In the genomic region with DNA sequence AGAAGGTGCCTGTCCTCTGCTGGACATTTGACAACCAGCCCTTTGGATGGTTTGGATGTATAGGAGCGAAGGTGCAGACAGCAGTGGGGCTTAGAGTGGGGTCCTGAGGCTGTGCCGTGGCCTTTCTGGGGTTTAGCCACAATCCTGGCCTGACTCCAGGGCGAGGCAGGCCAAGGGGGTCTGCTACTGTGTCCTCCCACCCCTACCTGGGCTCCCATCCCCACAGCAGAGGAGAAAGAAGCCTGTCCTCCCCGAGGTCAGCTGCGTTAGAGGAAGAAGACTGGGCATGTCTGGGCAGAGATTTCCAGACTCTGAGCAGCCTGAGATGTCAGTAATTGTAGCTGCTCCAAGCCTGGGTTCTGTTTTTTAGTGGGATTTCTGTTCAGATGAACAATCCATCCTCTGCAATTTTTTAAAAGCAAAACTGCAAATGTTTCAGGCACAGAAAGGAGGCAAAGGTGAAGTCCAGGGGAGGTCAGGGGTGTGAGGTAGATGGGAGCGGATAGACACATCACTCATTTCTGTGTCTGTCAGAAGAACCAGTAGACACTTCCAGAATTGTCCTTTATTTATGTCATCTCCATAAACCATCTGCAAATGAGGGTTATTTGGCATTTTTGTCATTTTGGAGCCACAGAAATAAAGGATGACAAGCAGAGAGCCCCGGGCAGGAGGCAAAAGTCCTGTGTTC, we compare ENCODE assay signal across 1 cellular context.
TF ChIP-seq lines count a peak whose summit lies in the region.

No MANE protein-coding gene starts in this region.

TF ChIP-seq in HepG2, 621 proteins besides CTCF, POLR2A, EP300 and RAD21 (continued from another document and continues in another):
- TF ChIP-seq ZNF687 (CRISPR knock-in tag; IDR thresholded peaks at IDR 0.05) (no peak; the same call in 1 of the 2 replicates), ATF3 (CRISPR knock-in tag; IDR thresholded peaks at IDR 0.05) (no peak), POLR2AphosphoS2 (IDR thresholded peaks at IDR 0.05; ENCODE audit: low read depth, low read length) (no peak), HHEX (CRISPR knock-in tag; IDR thresholded peaks at IDR 0.05) (no peak), PCBP2 (optimal IDR thresholded peaks at IDR 0.05; ENCODE audit: low read depth, low read length, poor library complexity, severe bottlenecking) (no peak), THAP9 (CRISPR knock-in tag; IDR thresholded peaks at IDR 0.05; ENCODE audit: borderline replicate concordance) (no peak), ZNF570 (CRISPR knock-in tag; IDR thresholded peaks at IDR 0.05; ENCODE audit: borderline replicate concordance) (no peak), SRSF1 (optimal IDR thresholded peaks at IDR 0.05; ENCODE audit: low read depth, low read length) (no peak), RAD51 (IDR thresholded peaks at IDR 0.05; ENCODE audit: borderline replicate concordance) (no peak), ESRRA (CRISPR knock-in tag; IDR thresholded peaks at IDR 0.05; ENCODE audit: low read depth) (0 out of 2 replicates have a peak, but pooled peaks have one; percentile 14), SKI (IDR thresholded peaks at IDR 0.05; ENCODE audit: partially characterized antibody) (no peak), RXRA (CRISPR knock-in tag; IDR thresholded peaks at IDR 0.05) (no peak), SRY (CRISPR knock-in tag; IDR thresholded peaks at IDR 0.05) (no peak), ZNF230 (CRISPR knock-in tag; IDR thresholded peaks at IDR 0.05) (no peak), ZNF556 (CRISPR knock-in tag; IDR thresholded peaks at IDR 0.05; ENCODE audit: borderline replicate concordance) (no peak), ZNF879 (CRISPR knock-in tag; IDR thresholded peaks at IDR 0.05) (no peak), ZNF850 (CRISPR knock-in tag; conservative IDR thresholded peaks at IDR 0.05) (no peak), ELF1 (CRISPR knock-in tag; IDR thresholded peaks at IDR 0.05) (no peak), PHF20 (CRISPR knock-in tag; IDR thresholded peaks at IDR 0.05) (no peak; the same call in 1 of the 2 replicates), ZNF563 (CRISPR knock-in tag; IDR thresholded peaks at IDR 0.05) (no peak), ATRX (CRISPR knock-in tag; IDR thresholded peaks at IDR 0.05; ENCODE audit: borderline replicate concordance) (no peak), TEAD3 (CRISPR knock-in tag; optimal IDR thresholded peaks at IDR 0.05; ENCODE audit: borderline replicate concordance) (peak; percentile 38), ZNF678 (CRISPR knock-in tag; IDR thresholded peaks at IDR 0.05) (no peak), CCDC6 (CRISPR knock-in tag; IDR thresholded peaks at IDR 0.05) (no peak; the same call in 1 of the 2 replicates), TP53 (CRISPR knock-in tag; conservative IDR thresholded peaks at IDR 0.05) (peak; percentile 93; the same call in 1 of the 2 replicates), ZNF776 (CRISPR knock-in tag; IDR thresholded peaks at IDR 0.05) (no peak), ZNF354B (CRISPR knock-in tag; IDR thresholded peaks at IDR 0.05) (no peak), ZNF83 (CRISPR knock-in tag; IDR thresholded peaks at IDR 0.05; ENCODE audit: borderline replicate concordance) (peak; percentile 46; the same call in 1 of the 2 replicates), FOXC1 (CRISPR knock-in tag; IDR thresholded peaks at IDR 0.05; ENCODE audit: borderline replicate concordance) (no peak; the same call in 1 of the 2 replicates), BCL6 (CRISPR knock-in tag; IDR thresholded peaks at IDR 0.05) (no peak), MAZ (IDR thresholded peaks at IDR 0.05; ENCODE audit: borderline replicate concordance, low read depth, low read length) (no peak), MAZ (CRISPR knock-in tag; IDR thresholded peaks at IDR 0.05; ENCODE audit: low read depth) (no peak), ZNF670 (CRISPR knock-in tag; IDR thresholded peaks at IDR 0.05; ENCODE audit: borderline replicate concordance) (no peak)
- TF ChIP-seq, protein P1, sequence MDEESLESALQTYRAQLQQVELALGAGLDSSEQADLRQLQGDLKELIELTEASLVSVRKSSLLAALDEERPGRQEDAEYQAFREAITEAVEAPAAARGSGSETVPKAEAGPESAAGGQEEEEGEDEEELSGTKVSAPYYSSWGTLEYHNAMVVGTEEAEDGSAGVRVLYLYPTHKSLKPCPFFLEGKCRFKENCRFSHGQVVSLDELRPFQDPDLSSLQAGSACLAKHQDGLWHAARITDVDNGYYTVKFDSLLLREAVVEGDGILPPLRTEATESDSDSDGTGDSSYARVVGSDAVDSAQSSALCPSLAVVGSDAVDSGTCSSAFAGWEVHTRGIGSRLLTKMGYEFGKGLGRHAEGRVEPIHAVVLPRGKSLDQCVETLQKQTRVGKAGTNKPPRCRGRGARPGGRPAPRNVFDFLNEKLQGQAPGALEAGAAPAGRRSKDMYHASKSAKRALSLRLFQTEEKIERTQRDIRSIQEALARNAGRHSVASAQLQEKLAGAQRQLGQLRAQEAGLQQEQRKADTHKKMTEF (CRISPR knock-in tag; IDR thresholded peaks at IDR 0.05): no peak
- TF ChIP-seq, protein P2, sequence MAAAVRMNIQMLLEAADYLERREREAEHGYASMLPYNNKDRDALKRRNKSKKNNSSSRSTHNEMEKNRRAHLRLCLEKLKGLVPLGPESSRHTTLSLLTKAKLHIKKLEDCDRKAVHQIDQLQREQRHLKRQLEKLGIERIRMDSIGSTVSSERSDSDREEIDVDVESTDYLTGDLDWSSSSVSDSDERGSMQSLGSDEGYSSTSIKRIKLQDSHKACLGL (CRISPR knock-in tag; IDR thresholded peaks at IDR 0.05): no peak
- TF ChIP-seq, protein P3, sequence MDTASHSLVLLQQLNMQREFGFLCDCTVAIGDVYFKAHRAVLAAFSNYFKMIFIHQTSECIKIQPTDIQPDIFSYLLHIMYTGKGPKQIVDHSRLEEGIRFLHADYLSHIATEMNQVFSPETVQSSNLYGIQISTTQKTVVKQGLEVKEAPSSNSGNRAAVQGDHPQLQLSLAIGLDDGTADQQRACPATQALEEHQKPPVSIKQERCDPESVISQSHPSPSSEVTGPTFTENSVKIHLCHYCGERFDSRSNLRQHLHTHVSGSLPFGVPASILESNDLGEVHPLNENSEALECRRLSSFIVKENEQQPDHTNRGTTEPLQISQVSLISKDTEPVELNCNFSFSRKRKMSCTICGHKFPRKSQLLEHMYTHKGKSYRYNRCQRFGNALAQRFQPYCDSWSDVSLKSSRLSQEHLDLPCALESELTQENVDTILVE (CRISPR knock-in tag; IDR thresholded peaks at IDR 0.05): no peak
- TF ChIP-seq, protein P4, sequence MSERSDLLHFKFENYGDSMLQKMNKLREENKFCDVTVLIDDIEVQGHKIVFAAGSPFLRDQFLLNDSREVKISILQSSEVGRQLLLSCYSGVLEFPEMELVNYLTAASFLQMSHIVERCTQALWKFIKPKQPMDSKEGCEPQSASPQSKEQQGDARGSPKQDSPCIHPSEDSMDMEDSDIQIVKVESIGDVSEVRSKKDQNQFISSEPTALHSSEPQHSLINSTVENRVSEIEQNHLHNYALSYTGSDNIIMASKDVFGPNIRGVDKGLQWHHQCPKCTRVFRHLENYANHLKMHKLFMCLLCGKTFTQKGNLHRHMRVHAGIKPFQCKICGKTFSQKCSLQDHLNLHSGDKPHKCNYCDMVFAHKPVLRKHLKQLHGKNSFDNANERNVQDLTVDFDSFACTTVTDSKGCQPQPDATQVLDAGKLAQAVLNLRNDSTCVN (CRISPR knock-in tag; IDR thresholded peaks at IDR 0.05; ENCODE audit: borderline replicate concordance): no peak
- TF ChIP-seq, protein P5, sequence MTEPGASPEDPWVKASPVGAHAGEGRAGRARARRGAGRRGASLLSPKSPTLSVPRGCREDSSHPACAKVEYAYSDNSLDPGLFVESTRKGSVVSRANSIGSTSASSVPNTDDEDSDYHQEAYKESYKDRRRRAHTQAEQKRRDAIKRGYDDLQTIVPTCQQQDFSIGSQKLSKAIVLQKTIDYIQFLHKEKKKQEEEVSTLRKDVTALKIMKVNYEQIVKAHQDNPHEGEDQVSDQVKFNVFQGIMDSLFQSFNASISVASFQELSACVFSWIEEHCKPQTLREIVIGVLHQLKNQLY (CRISPR knock-in tag; IDR thresholded peaks at IDR 0.05): no peak
- TF ChIP-seq, protein P6, sequence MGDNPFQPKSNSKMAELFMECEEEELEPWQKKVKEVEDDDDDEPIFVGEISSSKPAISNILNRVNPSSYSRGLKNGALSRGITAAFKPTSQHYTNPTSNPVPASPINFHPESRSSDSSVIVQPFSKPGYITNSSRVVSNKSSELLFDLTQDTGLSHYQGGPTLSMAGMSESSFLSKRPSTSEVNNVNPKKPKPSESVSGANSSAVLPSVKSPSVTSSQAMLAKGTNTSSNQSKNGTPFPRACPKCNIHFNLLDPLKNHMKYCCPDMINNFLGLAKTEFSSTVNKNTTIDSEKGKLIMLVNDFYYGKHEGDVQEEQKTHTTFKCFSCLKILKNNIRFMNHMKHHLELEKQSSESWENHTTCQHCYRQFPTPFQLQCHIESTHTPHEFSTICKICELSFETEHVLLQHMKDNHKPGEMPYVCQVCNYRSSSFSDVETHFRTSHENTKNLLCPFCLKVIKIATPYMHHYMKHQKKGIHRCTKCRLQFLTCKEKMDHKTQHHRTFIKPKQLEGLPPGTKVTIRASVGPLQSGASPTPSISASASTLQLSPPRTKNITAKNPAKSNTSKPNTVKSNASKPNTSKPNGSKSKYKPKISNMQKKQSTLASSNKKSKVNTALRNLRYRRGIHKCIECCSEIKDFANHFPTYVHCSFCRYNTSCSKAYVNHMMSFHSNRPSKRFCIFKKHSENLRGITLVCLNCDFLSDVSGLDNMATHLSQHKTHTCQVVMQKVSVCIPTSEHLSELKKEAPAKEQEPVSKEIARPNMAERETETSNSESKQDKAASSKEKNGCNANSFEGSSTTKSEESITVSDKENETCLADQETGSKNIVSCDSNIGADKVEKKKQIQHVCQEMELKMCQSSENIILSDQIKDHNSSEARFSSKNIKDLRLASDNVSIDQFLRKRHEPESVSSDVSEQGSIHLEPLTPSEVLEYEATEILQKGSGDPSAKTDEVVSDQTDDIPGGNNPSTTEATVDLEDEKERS (CRISPR knock-in tag; IDR thresholded peaks at IDR 0.05): no peak
- TF ChIP-seq, protein P7, sequence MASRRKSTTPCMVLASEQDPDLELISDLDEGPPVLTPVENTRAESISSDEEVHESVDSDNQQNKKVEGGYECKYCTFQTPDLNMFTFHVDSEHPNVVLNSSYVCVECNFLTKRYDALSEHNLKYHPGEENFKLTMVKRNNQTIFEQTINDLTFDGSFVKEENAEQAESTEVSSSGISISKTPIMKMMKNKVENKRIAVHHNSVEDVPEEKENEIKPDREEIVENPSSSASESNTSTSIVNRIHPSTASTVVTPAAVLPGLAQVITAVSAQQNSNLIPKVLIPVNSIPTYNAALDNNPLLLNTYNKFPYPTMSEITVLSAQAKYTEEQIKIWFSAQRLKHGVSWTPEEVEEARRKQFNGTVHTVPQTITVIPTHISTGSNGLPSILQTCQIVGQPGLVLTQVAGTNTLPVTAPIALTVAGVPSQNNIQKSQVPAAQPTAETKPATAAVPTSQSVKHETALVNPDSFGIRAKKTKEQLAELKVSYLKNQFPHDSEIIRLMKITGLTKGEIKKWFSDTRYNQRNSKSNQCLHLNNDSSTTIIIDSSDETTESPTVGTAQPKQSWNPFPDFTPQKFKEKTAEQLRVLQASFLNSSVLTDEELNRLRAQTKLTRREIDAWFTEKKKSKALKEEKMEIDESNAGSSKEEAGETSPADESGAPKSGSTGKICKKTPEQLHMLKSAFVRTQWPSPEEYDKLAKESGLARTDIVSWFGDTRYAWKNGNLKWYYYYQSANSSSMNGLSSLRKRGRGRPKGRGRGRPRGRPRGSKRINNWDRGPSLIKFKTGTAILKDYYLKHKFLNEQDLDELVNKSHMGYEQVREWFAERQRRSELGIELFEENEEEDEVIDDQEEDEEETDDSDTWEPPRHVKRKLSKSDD (CRISPR knock-in tag; IDR thresholded peaks at IDR 0.05; ENCODE audit: low read depth): no peak
